In the genomic region with DNA sequence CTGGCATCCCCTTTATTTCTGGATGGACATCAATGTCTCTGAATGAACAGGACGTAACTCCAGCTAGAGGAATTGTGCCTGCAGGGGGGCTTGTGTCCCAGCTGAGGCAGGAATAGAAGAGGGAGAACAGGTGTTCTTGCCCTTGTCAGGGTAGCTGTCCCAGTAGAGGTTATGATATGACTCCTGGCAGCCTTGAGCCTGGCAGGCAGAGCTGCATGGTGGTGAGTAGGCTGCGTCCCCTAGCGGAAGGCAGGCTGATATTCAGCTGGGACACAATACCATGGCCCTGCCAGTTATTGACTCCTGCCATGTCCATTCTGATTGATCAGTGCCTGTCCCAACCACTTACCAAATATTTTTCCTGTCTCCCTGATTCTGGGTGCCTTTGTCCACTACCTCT, we compare ENCODE assay signal across 13 cellular contexts.
DNase-seq lines count a peak whose midpoint lies in the region; ATAC-seq, FAIRE-seq and TF ChIP-seq lines count a peak whose summit lies in the region.
"Had no signal": no experiment of that assay in that cellular context is flagged by ENCODE, and none has a peak within 500 bp of the region (broad histone marks: within the 10 kb centered on the region; RNA-seq: fewer than 3 reads in every experiment).

No MANE protein-coding gene starts in this region.

- H4K20me1 ChIP-seq in keratinocyte (ENCODE audit: control insufficient read depth, extremely low read depth, insufficient read depth, low read length), result no peaks in the 10 kb centered on the region

- no peaks in the 10 kb centered on the region for H3K4me1 ChIP-seq in keratinocyte (ENCODE audit: control insufficient read depth, extremely low read depth, insufficient read depth, low read length)
- peaks cover 0 to 3% (median 0%) of the 10 kb centered on the region in 4 donors for H3K4me1 ChIP-seq in tibial artery
- no peaks in the 10 kb centered on the region for H3K4me1 ChIP-seq in breast epithelium

- H2AFZ ChIP-seq in keratinocyte (ENCODE audit: control insufficient read depth, low read length), result no peak overlapping the region

- no peaks in the 10 kb centered on the region for H3K27me3 ChIP-seq in keratinocyte (ENCODE audit: control insufficient read depth, extremely low read depth, insufficient read depth, low read length)
- no peaks in the 10 kb centered on the region for H3K27me3 ChIP-seq in brain microvascular endothelial cell (replicated peaks)
- no peaks in the 10 kb centered on the region for H3K27me3 ChIP-seq in tibial artery
- H3K27me3 ChIP-seq in breast epithelium, result no peaks in the 10 kb centered on the region

- in situ Hi-C loops in brain microvascular endothelial cell (cut with HindIII; ENCODE audit: low pct_ligation_motif_present, low sequenced_read_pairs), result no loop called here

- no peak for TF ChIP-seq POLR2A in breast epithelium (IDR thresholded peaks at IDR 0.05)

- no peaks in the 10 kb centered on the region for H3K9me1 ChIP-seq in keratinocyte (ENCODE audit: control insufficient read depth, extremely low read depth, insufficient read depth, low read length)

- dilution Hi-C loops in keratinocyte (cut with MboI; ENCODE audit: extremely low pct_ligation_motif_present, low sequenced_read_pairs), result no loop called here

- H3K27ac ChIP-seq in keratinocyte (ENCODE audit: control insufficient read depth, insufficient read depth, low read length) (no peak overlapping the region), brain microvascular endothelial cell (no peak overlapping the region), tibial artery (no peak overlapping the region), breast epithelium (no peak overlapping the region)

- no peak overlapping the region for H3K9ac ChIP-seq in keratinocyte (ENCODE audit: control insufficient read depth, extremely low read depth, insufficient read depth, low read length)

- intact Hi-C loops in tibial artery (cut with DNase I; ENCODE audit: low total_unique reads), result no loop called here
- intact Hi-C loops in breast epithelium (cut with DNase I; ENCODE audit: low total_unique reads), result no loop called here

- FAIRE-seq in keratinocyte (lab: Jason Lieb, UNC), result no peak

- no peak overlapping the region for H3K4me2 ChIP-seq in keratinocyte (ENCODE audit: control insufficient read depth, extremely low read depth, insufficient read depth, low read depth, low read length)

- H3K4me3 ChIP-seq in keratinocyte (ENCODE audit: control insufficient read depth in 2 of 3, extremely low read depth in 1 of 3, insufficient read depth in 2 of 3, low read depth in 1 of 3, low read length in 3 of 3), result no peak overlapping the region
- H3K4me3 ChIP-seq in brain microvascular endothelial cell (ENCODE audit: low read depth, low read length), result no peak overlapping the region
- no peak overlapping the region for H3K4me3 ChIP-seq in tibial artery
- no peak overlapping the region for H3K4me3 ChIP-seq in breast epithelium

- DNase-seq in HuH-7 (ENCODE audit: low spot score) (peak; percentile 6), keratinocyte (ENCODE audit: low read depth, low spot score) (no peak), brain microvascular endothelial cell (no peak), tibial artery (no peak), breast epithelium (ENCODE audit: low spot score in 2 of 2) (no peak)
- DNase-seq in activated CD4-positive, alpha-beta T cell treated with anti-CD3 and anti-CD28 coated beads, Interleukin-2, amount 50 U/mL, for 48 hours, result no peak
- DNase-seq: activated CD4-positive, alpha-beta T cell treated with anti-CD3 and anti-CD28 coated beads for 4 hours; CD4-positive, alpha-beta T cell; IMR-90; kidney; stimulated activated naive CD4-positive, alpha-beta T cell had no signal

- peak; percentile 78 for ATAC-seq in GM21619 (IDR thresholded peaks at IDR 0.05; ENCODE audit: unreplicated experiment)

- no peaks in the 10 kb centered on the region for H3K9me3 ChIP-seq in keratinocyte (ENCODE audit: control insufficient read depth, low read depth, low read length)
- peaks cover 0 to 7% (median 5%) of the 10 kb centered on the region in 3 donors for H3K9me3 ChIP-seq in tibial artery
- peaks cover 11 to 13% of the 10 kb centered on the region in 2 donors for H3K9me3 ChIP-seq in breast epithelium

- TF ChIP-seq CTCF in GM12872 (IDR thresholded peaks at IDR 0.05; ENCODE audit: insufficient read depth, low read depth, low read length) (peak; percentile 59), keratinocyte (optimal IDR thresholded peaks at IDR 0.05 in 1 of 3, IDR thresholded peaks at IDR 0.05 in 1 of 3, conservative IDR thresholded peaks at IDR 0.05 in 1 of 3; ENCODE audit: extremely low read depth in 1 of 3, insufficient read depth in 2 of 3, low read length in 3 of 3) (peak in 2 of 3 experiments; percentile 6 to 36), brain microvascular endothelial cell (IDR thresholded peaks at IDR 0.05; ENCODE audit: low read depth, low read length, missing control alignments) (no peak), tibial artery (IDR thresholded peaks at IDR 0.05) (no peak), breast epithelium (IDR thresholded peaks at IDR 0.05) (no peak)

- H3K36me3 ChIP-seq in keratinocyte (ENCODE audit: control insufficient read depth in 2 of 2, extremely low read depth in 1 of 2, insufficient read depth in 2 of 2, low read length in 2 of 2), result no peaks in the 10 kb centered on the region
- H3K36me3 ChIP-seq in brain microvascular endothelial cell (replicated peaks), result no peaks in the 10 kb centered on the region
- H3K36me3 ChIP-seq in tibial artery, result no peaks in the 10 kb centered on the region
- no peaks in the 10 kb centered on the region for H3K36me3 ChIP-seq in breast epithelium

- H3K79me2 ChIP-seq in keratinocyte (ENCODE audit: control insufficient read depth, insufficient read depth, low read length), result no peaks in the 10 kb centered on the region

Comparison
In these comparisons a context has a peak if more than half of its experiments do, and no peak if none do; other contexts are left out.
1. CTCF ChIP-seq: peak in GM12872 (single experiment) and keratinocyte (2 of 3); none in brain microvascular endothelial cell (single experiment), tibial artery (0 of 2) and breast epithelium (0 of 3).